ENCODE assay signal across 9 cellular contexts in the genomic region with DNA sequence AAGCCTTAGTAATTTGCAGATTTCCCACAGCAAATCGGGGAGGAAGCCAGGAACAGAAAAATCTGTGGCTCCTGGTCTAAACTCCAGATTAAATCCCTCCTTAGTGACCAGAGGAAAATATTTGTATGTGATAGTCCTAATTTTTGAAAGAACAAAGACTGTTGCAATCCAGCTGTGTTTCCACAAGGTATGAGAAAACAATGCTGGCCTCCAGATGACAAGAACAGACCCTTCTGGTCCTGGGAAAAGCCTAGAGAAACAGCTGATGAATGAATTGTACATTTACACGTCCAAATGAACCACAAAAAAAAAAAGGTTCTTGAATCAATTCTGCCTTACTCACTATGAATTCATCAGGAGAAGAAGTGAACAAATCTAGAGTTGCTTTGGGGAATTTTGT.
DNase-seq lines count a peak whose midpoint lies in the region; ATAC-seq and TF ChIP-seq lines count a peak whose summit lies in the region.
"Had no signal": no experiment of that assay in that cellular context is flagged by ENCODE, and none has a peak within 500 bp of the region (broad histone marks: within the 10 kb centered on the region; RNA-seq: fewer than 3 reads in every experiment).

No MANE protein-coding gene starts in this region.

- peak overlapping the region; percentile 97 for H3K27ac ChIP-seq in left ventricle myocardium inferior (replicated peaks)
- H3K27ac ChIP-seq in brain microvascular endothelial cell: peak overlapping the region; percentile 99
- H3K27ac ChIP-seq in mesodermal cell (ENCODE audit: low read depth, low read length, severe bottlenecking): peak overlapping the region; percentile 95

- no peak for TF ChIP-seq CTCF in left ventricle myocardium inferior (IDR thresholded peaks at IDR 0.05; ENCODE audit: borderline replicate concordance)
- no peak for TF ChIP-seq CTCF in brain microvascular endothelial cell (IDR thresholded peaks at IDR 0.05; ENCODE audit: low read depth, low read length, missing control alignments)

- H3K9me3 ChIP-seq in left ventricle myocardium inferior (replicated peaks) (no peaks in the 10 kb centered on the region), mesodermal cell (ENCODE audit: control insufficient read depth, low read length) (no peaks in the 10 kb centered on the region)

- in situ Hi-C loops in brain microvascular endothelial cell (cut with HindIII; ENCODE audit: low pct_ligation_motif_present, low sequenced_read_pairs): loop anchor here (10.0 kb wide), 1 partner anchor 101 kb away; no protein-coding TSS in a partner anchor

- no peaks in the 10 kb centered on the region for H3K27me3 ChIP-seq in left ventricle myocardium inferior (ENCODE audit: low read depth)
- H3K27me3 ChIP-seq in brain microvascular endothelial cell (replicated peaks): no peaks in the 10 kb centered on the region

- ATAC-seq in Right ventricle myocardium inferior: no peak

- no peaks in the 10 kb centered on the region for H3K36me3 ChIP-seq in left ventricle myocardium inferior
- H3K36me3 ChIP-seq in brain microvascular endothelial cell (replicated peaks): no peaks in the 10 kb centered on the region
- H3K36me3 ChIP-seq in mesodermal cell (ENCODE audit: control insufficient read depth, insufficient read depth, low read length): no peaks in the 10 kb centered on the region

- H3K4me3 ChIP-seq in left ventricle myocardium inferior: peak overlapping the region; percentile 81
- no peak overlapping the region for H3K4me3 ChIP-seq in brain microvascular endothelial cell (ENCODE audit: low read depth, low read length)
- H3K4me3 ChIP-seq in mesodermal cell (ENCODE audit: extremely low read depth, insufficient read depth, low read length, poor library complexity, severe bottlenecking): no peak overlapping the region

- intact Hi-C loops in left ventricle myocardium inferior (cut with micrococcal nuclease): no loop called here
- intact Hi-C loops in Right ventricle myocardium inferior (cut with DNase I): loop anchor here (2.0 to 5.0 kb wide), 4 partner anchors 43 to 104 kb away; no protein-coding TSS in a partner anchor

- H3K4me1 ChIP-seq in left ventricle myocardium inferior: peaks cover 84% of the 10 kb centered on the region
- peaks cover 39% of the 10 kb centered on the region for H3K4me1 ChIP-seq in mesodermal cell (ENCODE audit: control insufficient read depth, insufficient read depth, low read length, poor library complexity, severe bottlenecking)

- DNase-seq in left ventricle myocardium inferior (no peak), Right ventricle myocardium inferior (ENCODE audit: missing footprints) (no peak), brain microvascular endothelial cell (no peak), LoVo (ENCODE audit: low spot score) (no peak), GM03348 (ENCODE audit: low spot score) (no peak), cerebellar nuclear complex (lab: John Stamatoyannopoulos, UW) (no peak), NCI-H446 treated with DMSO at 0.1 percent for 48 hours (lab: John Stamatoyannopoulos, UW) (no peak)
- DNase-seq: NCI-H2081 had no signal

- WGBS in mesodermal cell (ENCODE audit: insufficient coverage in 2 of 2), 2 experiments: 88 to 100% methylated on average over 1 of the region's 2 CpGs
